9 cellular contexts compared by ENCODE assay signal in the genomic region with DNA sequence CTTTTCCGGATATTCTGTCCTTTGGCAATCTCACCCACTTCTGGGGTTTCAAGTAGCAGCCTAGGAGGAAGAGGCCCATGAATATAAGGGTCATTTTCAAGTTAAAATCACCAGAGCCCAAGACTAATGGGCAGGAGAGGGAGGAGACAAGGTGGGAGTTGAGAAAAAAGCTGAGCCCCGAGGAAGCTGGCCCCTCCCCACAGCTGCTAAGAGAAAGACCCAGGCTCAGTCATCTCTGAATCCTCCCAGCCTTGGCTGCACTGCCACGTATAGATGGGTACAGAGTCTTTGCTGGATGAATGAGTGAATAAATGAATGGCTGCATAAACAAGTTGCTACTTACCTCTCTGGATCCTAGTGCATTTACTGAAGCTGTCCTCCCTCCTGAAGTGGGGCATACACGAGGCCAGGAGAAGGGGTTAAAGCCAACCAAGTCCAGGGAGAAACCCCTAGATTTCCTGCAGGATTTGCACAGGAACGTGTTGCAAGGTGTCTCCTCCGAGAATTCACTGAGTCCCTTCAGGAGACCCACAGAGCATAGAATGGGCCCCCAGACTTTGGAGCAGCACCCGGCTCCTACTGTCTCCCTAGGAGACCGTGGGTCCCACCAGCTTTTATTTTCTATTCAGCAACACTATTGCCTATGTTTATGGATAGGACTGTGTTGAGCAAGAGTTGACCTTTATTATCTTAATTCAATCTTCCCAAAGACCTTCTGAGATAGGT.
A peak's percentile ranks its signal among the peaks of the same experiment; 100 is the strongest.
DNase-seq lines count a peak whose midpoint lies in the region; ATAC-seq and TF ChIP-seq lines count a peak whose summit lies in the region.
"Had no signal": no experiment of that assay in that cellular context is flagged by ENCODE, and none has a peak within 500 bp of the region (broad histone marks: within the 10 kb centered on the region; RNA-seq: fewer than 3 reads in every experiment).

No MANE protein-coding gene starts in this region.

- no peak for DNase-seq in AG10803 (ENCODE audit: low read depth)
- DNase-seq in MM.1S = no peak
- DNase-seq in chondrocyte (ENCODE audit: low spot score) = no peak
- no peak for DNase-seq in natural killer cell
- DNase-seq in NOMO-1 treated with DMSO at 0.1 percent for 48 hours (lab: John Stamatoyannopoulos, UW; ENCODE audit: unreplicated experiment) = no peak
- no peak for DNase-seq in Karpas-422
- DNase-seq in NCI-H510A treated with DMSO at 0.1 percent for 48 hours (lab: John Stamatoyannopoulos, UW) = no peak
- no peak for DNase-seq in ACHN
- DNase-seq: stimulated activated CD8-positive, alpha-beta memory T cell treated with anti-CD3 and anti-CD28 coated beads, Interleukin-4, amount 100 ng/mL, for 48 hours had no signal

- H3K27me3 Mint-ChIP-seq in chondrocyte (ENCODE audit: low read depth) = no peaks in the 10 kb centered on the region
- no peaks in the 10 kb centered on the region for H3K27me3 Mint-ChIP-seq in natural killer cell (ENCODE audit: low read depth in 2 of 2)

- in situ Hi-C loops in ACHN (cut with HindIII; ENCODE audit: low pct_ligation_motif_present, low pct_unique_long_range_greater_than_20kb, low sequenced_read_pairs) = no loop called here

- H3K9me3 ChIP-seq in MM.1S (replicated peaks; ENCODE audit: insufficient read depth, low read length) = no peaks in the 10 kb centered on the region
- no peaks in the 10 kb centered on the region for H3K9me3 ChIP-seq in Karpas-422 (ENCODE audit: low read length)

- peaks cover 2% of the 10 kb centered on the region for H3K36me3 Mint-ChIP-seq in chondrocyte (ENCODE audit: low read depth)
- no peaks in the 10 kb centered on the region for H3K36me3 Mint-ChIP-seq in natural killer cell

- no peaks in the 10 kb centered on the region for H3K9me2 ChIP-seq in MM.1S (replicated peaks; ENCODE audit: insufficient read depth, low read length)
- H3K9me2 ChIP-seq in Karpas-422 (replicated peaks; ENCODE audit: insufficient read depth, low read length) = no peaks in the 10 kb centered on the region

- H3K4me1 Mint-ChIP-seq in chondrocyte (ENCODE audit: low read depth) = peaks cover 41% of the 10 kb centered on the region
- H3K4me1 Mint-ChIP-seq in natural killer cell = peaks cover 34 to 40% of the 10 kb centered on the region in 2 donors

- peak overlapping the region; percentile 7; the same call in 1 of the 2 replicates for H3K4me3 ChIP-seq in AG10803 (ENCODE audit: low read length)
- no peak overlapping the region for H3K4me3 ChIP-seq in MM.1S (ENCODE audit: low read length)
- no peak overlapping the region for H3K4me3 ChIP-seq in Karpas-422 (ENCODE audit: low read length)

- H3K79me2 ChIP-seq in MM.1S (ENCODE audit: low read length) (no peaks in the 10 kb centered on the region), Karpas-422 (ENCODE audit: low read length) (no peaks in the 10 kb centered on the region)

- H3K4me1 ChIP-seq in MM.1S (ENCODE audit: low read length) = peaks cover 29% of the 10 kb centered on the region
- peaks cover 3% of the 10 kb centered on the region; the same call in 1 of the 2 replicates for H3K4me1 ChIP-seq in Karpas-422 (ENCODE audit: low read length)

- H3K9ac ChIP-seq in MM.1S (ENCODE audit: low read length) (peak overlapping the region; percentile 50; the same call in 1 of the 2 replicates), Karpas-422 (ENCODE audit: low read length) (no peak overlapping the region)

- intact Hi-C loops in natural killer cell (cut with micrococcal nuclease) = loop anchor here (5.0 to 10.0 kb wide), 3 partner anchors 84 to 186 kb away; no protein-coding TSS in a partner anchor

- H3K4me2 ChIP-seq in MM.1S (ENCODE audit: low read depth, low read length) = peak overlapping the region; percentile 73
- H3K4me2 ChIP-seq in Karpas-422 (ENCODE audit: low read depth, low read length, poor library complexity, severe bottlenecking) = no peak overlapping the region

- H3K27ac ChIP-seq in MM.1S (ENCODE audit: low read length) = peak overlapping the region; percentile 88
- no peak overlapping the region for H3K27ac ChIP-seq in Karpas-422 (ENCODE audit: low read length)

- no peaks in the 10 kb centered on the region for H4K20me1 ChIP-seq in MM.1S (ENCODE audit: insufficient read depth, low read length)
- no peaks in the 10 kb centered on the region for H4K20me1 ChIP-seq in Karpas-422 (ENCODE audit: insufficient read depth, low read depth, low read length)

- H3K4me3 Mint-ChIP-seq in chondrocyte (ENCODE audit: unreplicated experiment) (no peak overlapping the region), natural killer cell (peak overlapping the region; percentile 76)

- H3F3A ChIP-seq in MM.1S (ENCODE audit: insufficient read depth, low read length) = peaks cover 20% of the 10 kb centered on the region

- H2AFZ ChIP-seq in MM.1S (ENCODE audit: low read length) (0 out of 2 replicates have a peak overlapping the region, but pooled peaks have one; percentile 13), Karpas-422 (ENCODE audit: low read length) (no peak overlapping the region)

- TF ChIP-seq CTCF in AG10803 (conservative IDR thresholded peaks at IDR 0.05; ENCODE audit: low read length) (no peak), MM.1S (IDR thresholded peaks at IDR 0.05; ENCODE audit: low read length) (no peak), chondrocyte (IDR thresholded peaks at IDR 0.05) (no peak), natural killer cell (IDR thresholded peaks at IDR 0.05) (no peak)

- H3K27ac Mint-ChIP-seq in chondrocyte (ENCODE audit: unreplicated experiment) (peak overlapping the region; percentile 99), natural killer cell (peak overlapping the region; percentile 92 to 95)

- peaks cover 11% of the 10 kb centered on the region for H3K9me3 Mint-ChIP-seq in chondrocyte (ENCODE audit: low read depth)
- no peaks in the 10 kb centered on the region for H3K9me3 Mint-ChIP-seq in natural killer cell

- ATAC-seq in natural killer cell = no peak

- H3K27me3 ChIP-seq in MM.1S (replicated peaks; ENCODE audit: insufficient read depth, low read length) (no peaks in the 10 kb centered on the region), Karpas-422 (ENCODE audit: low read length) (no peaks in the 10 kb centered on the region)

- H3K36me3 ChIP-seq in MM.1S (replicated peaks; ENCODE audit: insufficient read depth, low read length) (no peaks in the 10 kb centered on the region), Karpas-422 (ENCODE audit: insufficient read depth, low read length) (no peaks in the 10 kb centered on the region)
